8 cellular contexts compared by ENCODE assay signal in the genomic region with DNA sequence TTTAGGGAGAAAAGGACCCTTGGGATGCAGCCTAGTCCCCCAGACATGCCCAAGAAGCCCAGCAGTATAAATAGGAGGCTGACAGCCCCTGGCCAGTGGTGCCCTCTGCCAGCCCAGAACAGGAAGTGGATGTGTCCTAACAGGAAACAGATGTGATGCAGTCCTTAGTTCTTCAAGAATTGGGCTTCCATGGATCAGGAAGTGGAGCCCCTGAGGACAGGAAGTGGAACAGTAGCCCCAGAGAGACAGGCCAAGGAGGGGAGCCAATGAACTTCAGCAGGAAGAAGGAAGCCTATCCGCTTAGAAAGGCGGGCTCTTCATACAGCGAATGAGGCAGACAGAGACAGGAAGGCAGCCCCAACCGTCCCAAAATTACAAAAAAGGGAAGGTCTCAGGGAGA. TPM values are rescaled to one million over a fixed set of nuclear protein-coding genes. Genes with fewer than 3 reads are reported as not detected.
A peak's percentile ranks its signal among the peaks of the same experiment; 100 is the strongest.
DNase-seq lines count a peak whose midpoint lies in the region; ATAC-seq, FAIRE-seq and TF ChIP-seq lines count a peak whose summit lies in the region.

No MANE protein-coding gene starts in this region.

- peak; percentile 97 for FAIRE-seq in endothelial cell of umbilical vein (lab: Jason Lieb, UNC)

- DNase-seq in EH (ENCODE audit: low read depth) (peak; percentile 64), OCI-LY7 (ENCODE audit: low spot score) (peak; percentile 38), endothelial cell of umbilical vein (ENCODE audit: low read depth, low spot score) (peak; percentile 63), Calu3 (no peak), HAP-1 (ENCODE audit: low spot score in 2 of 2) (no peak)

- peaks cover 18% of the 10 kb centered on the region for H3K4me1 Mint-ChIP-seq in Calu3 (ENCODE audit: low read depth, unreplicated experiment)

- peak overlapping the region; percentile 99 for H2AFZ ChIP-seq in OCI-LY7 (ENCODE audit: low read length)
- H2AFZ ChIP-seq in endothelial cell of umbilical vein (ENCODE audit: low read depth, low read length) = peak overlapping the region; percentile 42

- intact Hi-C loops in OCI-LY7 (cut with micrococcal nuclease; ENCODE audit: unreplicated experiment) (no loop called here), endothelial cell of umbilical vein (cut with micrococcal nuclease) (loop anchor here (1.0 kb wide), 2 partner anchors 19 to 28 kb away; no protein-coding TSS in a partner anchor), Calu3 (cut with micrococcal nuclease; ENCODE audit: unreplicated experiment) (no loop called here)

- H3K4me2 ChIP-seq in OCI-LY7 (ENCODE audit: low read length) = peak overlapping the region; percentile 23
- H3K4me2 ChIP-seq in endothelial cell of umbilical vein (ENCODE audit: insufficient read depth, low read length) = no peak overlapping the region

- BruUV-seq in OCI-LY7 (replicated peaks; lab: Mats Ljungman, UMichigan) (no TSS peak), endothelial cell of umbilical vein (replicated peaks; lab: Mats Ljungman, UMichigan) (no TSS peak), Calu3 (replicated peaks; lab: Mats Ljungman, UMichigan) (no TSS peak)

- dilution Hi-C loops in endothelial cell of umbilical vein (cut with MboI; ENCODE audit: extremely low pct_ligation_motif_present, low sequenced_read_pairs) = no loop called here

- ATAC-seq in HG03095 (IDR thresholded peaks at IDR 0.05; ENCODE audit: unreplicated experiment) = no peak
- ATAC-seq in HG02981 (IDR thresholded peaks at IDR 0.05; ENCODE audit: unreplicated experiment) = no peak

- TF ChIP-seq POLR2A in endothelial cell of umbilical vein (IDR thresholded peaks at IDR 0.05; ENCODE audit: low read depth, low read length) = no peak

- peaks cover 2% of the 10 kb centered on the region for H3K9me3 Mint-ChIP-seq in Calu3 (ENCODE audit: low read depth, unreplicated experiment)

- H3K36me3 ChIP-seq in OCI-LY7 (ENCODE audit: insufficient read depth, low read length) (no peaks in the 10 kb centered on the region), endothelial cell of umbilical vein (ENCODE audit: control insufficient read depth in 2 of 2, extremely low read depth in 1 of 2, insufficient read depth in 2 of 2, low read length in 2 of 2) (no peaks in the 10 kb centered on the region), neutrophil (no peaks in the 10 kb centered on the region), HAP-1 (replicated peaks) (no peaks in the 10 kb centered on the region)

- H3K36me3 Mint-ChIP-seq in Calu3 (ENCODE audit: insufficient read depth, unreplicated experiment) = peaks cover 5% of the 10 kb centered on the region

- no peaks in the 10 kb centered on the region for H3K27me3 Mint-ChIP-seq in Calu3 (ENCODE audit: unreplicated experiment)

- H3K4me1 ChIP-seq in OCI-LY7 (ENCODE audit: insufficient read depth, low read length, poor library complexity, severe bottlenecking) = peaks cover 32% of the 10 kb centered on the region
- peaks cover 24% of the 10 kb centered on the region for H3K4me1 ChIP-seq in endothelial cell of umbilical vein (ENCODE audit: control insufficient read depth, extremely low read depth, insufficient read depth, low read length)
- peaks cover 43% of the 10 kb centered on the region in 2 experiments for H3K4me1 ChIP-seq in neutrophil (ENCODE audit: control insufficient read depth in 1 of 2, insufficient read depth in 1 of 2, low read depth in 1 of 2, low read length in 1 of 2)
- H3K4me1 ChIP-seq in HAP-1 = peaks cover 12% of the 10 kb centered on the region

- H3K9ac ChIP-seq in endothelial cell of umbilical vein (replicated peaks; ENCODE audit: extremely low read depth, insufficient read depth, low read length) = no peak overlapping the region

- H3K4me3 Mint-ChIP-seq in Calu3 (ENCODE audit: low read depth, unreplicated experiment) = no peak overlapping the region

- POLR2A ChIA-PET in OCI-LY7 (lab: Charles Lee) (no interaction called here), endothelial cell of umbilical vein (lab: Charles Lee) (no interaction called here)

- no peak overlapping the region for H3K27ac Mint-ChIP-seq in Calu3 (ENCODE audit: unreplicated experiment)

- H4K20me1 ChIP-seq in OCI-LY7 (ENCODE audit: insufficient read depth, low read length) (no peaks in the 10 kb centered on the region), endothelial cell of umbilical vein (replicated peaks; ENCODE audit: control insufficient read depth, extremely low read depth, insufficient read depth, low read length) (no peaks in the 10 kb centered on the region)

- H3K9me3 ChIP-seq in OCI-LY7 (ENCODE audit: low read length) (no peaks in the 10 kb centered on the region; the same call in 1 of the 2 replicates), endothelial cell of umbilical vein (replicated peaks; ENCODE audit: control insufficient read depth, insufficient read depth, low read length) (no peaks in the 10 kb centered on the region), neutrophil (no peaks in the 10 kb centered on the region), HAP-1 (no peaks in the 10 kb centered on the region)

- no peaks in the 10 kb centered on the region for H3K27me3 ChIP-seq in endothelial cell of umbilical vein (ENCODE audit: control insufficient read depth in 2 of 2, insufficient read depth in 2 of 2, low read length in 2 of 2)
- no peaks in the 10 kb centered on the region for H3K27me3 ChIP-seq in neutrophil
- H3K27me3 ChIP-seq in HAP-1 (ENCODE audit: low read depth) = no peaks in the 10 kb centered on the region

- H3K4me3 ChIP-seq in OCI-LY7 (ENCODE audit: low read depth, low read length, poor library complexity, severe bottlenecking) = no peak overlapping the region
- no peak overlapping the region for H3K4me3 ChIP-seq in endothelial cell of umbilical vein (replicated peaks in 1 of 3; ENCODE audit: insufficient read depth in 1 of 3, low read depth in 1 of 3, low read length in 3 of 3)
- peak overlapping the region; percentile 13 to 68 for H3K4me3 ChIP-seq in neutrophil (ENCODE audit: low read depth in 1 of 2, low read length in 1 of 2)
- no peak overlapping the region for H3K4me3 ChIP-seq in HAP-1

- in situ Hi-C loops in HAP-1 (cut with MboI; ENCODE audit: low sequenced_read_pairs) = loop anchor here (25.0 kb wide), 1 partner anchor 516 kb away; the partner anchor contains the start of genes SEPTIN1 and ZNF48

- H3K27ac ChIP-seq in OCI-LY7 (ENCODE audit: low read depth, low read length, poor library complexity, severe bottlenecking) (peak overlapping the region; percentile 8), endothelial cell of umbilical vein (ENCODE audit: insufficient read depth, low read depth, low read length) (peak overlapping the region; percentile 83), neutrophil (peak overlapping the region; percentile 89)

- no peaks in the 10 kb centered on the region for H3K79me2 ChIP-seq in OCI-LY7 (ENCODE audit: insufficient read depth, low read depth, low read length)
- H3K79me2 ChIP-seq in endothelial cell of umbilical vein (ENCODE audit: control insufficient read depth, insufficient read depth, low read length) = no peaks in the 10 kb centered on the region

- TF ChIP-seq CTCF in OCI-LY7 (conservative IDR thresholded peaks at IDR 0.05; ENCODE audit: low read length) (no peak), endothelial cell of umbilical vein (IDR thresholded peaks at IDR 0.05; ENCODE audit: extremely low read depth in 1 of 2, insufficient read depth in 1 of 2, low read depth in 1 of 2, low read length in 2 of 2) (no peak), neutrophil (IDR thresholded peaks at IDR 0.05) (no peak), Calu3 (IDR thresholded peaks at IDR 0.05; ENCODE audit: unreplicated experiment) (no peak)

- no peaks in the 10 kb centered on the region for H3K9me1 ChIP-seq in endothelial cell of umbilical vein (replicated peaks; ENCODE audit: control insufficient read depth, extremely low read depth, insufficient read depth, low read length)

- CTCF ChIA-PET in OCI-LY7 (lab: Charles Lee; ENCODE audit: unreplicated experiment) = no interaction called here
- CTCF ChIA-PET in endothelial cell of umbilical vein (lab: Charles Lee) = interaction anchor here (3.5 kb wide), 1 partner anchor 58 kb away, joined by 128 read pairs; no protein-coding TSS in a partner anchor
- CTCF ChIA-PET in Calu3 (lab: Charles Lee) = no interaction called here

- H3K9me2 ChIP-seq in OCI-LY7 (ENCODE audit: insufficient read depth, low read length) = no peaks in the 10 kb centered on the region

RNA-seq across cellular contexts. Expression of gene CTF1, which starts 7.2 kb away (rescaled TPM):
- 0.09 and 0.21 TPM in 2 replicates for total RNA-seq in OCI-LY7 (2014; rRNA removed; shearing (Covaris generic))
- total RNA-seq in OCI-LY7 (2022) (0.46 and 0.68 TPM in 2 replicates), endothelial cell of umbilical vein (1.4 and 1.5 TPM in 2 replicates), Calu3 (2022) (1.9 and 2.3 TPM in 2 replicates)
- 4.3 and 4.7 TPM in 2 replicates for polyA plus RNA-seq in endothelial cell of umbilical vein
- 1.7 and 2.5 TPM in 2 replicates for polyA plus RNA-seq in endothelial cell of umbilical vein (2011; cell fraction: cytosol; rRNA removed)
- 0.66 and 1.2 TPM in 2 replicates for polyA plus RNA-seq in endothelial cell of umbilical vein (2011; cell fraction: nucleus; rRNA removed)
- 0.43 and 0.98 TPM in 2 replicates for polyA plus RNA-seq in endothelial cell of umbilical vein (2012)
- 2.1 and 3.7 TPM in 2 replicates for polyA minus RNA-seq in endothelial cell of umbilical vein
- not detected for polyA minus RNA-seq in endothelial cell of umbilical vein (2011; cell fraction: cytosol; rRNA and poly(A)+ RNA removed)
- 0.53 and 1.1 TPM in 2 replicates for polyA minus RNA-seq in endothelial cell of umbilical vein (2011; cell fraction: nucleus; rRNA and poly(A)+ RNA removed)

RNA-seq across cellular contexts. Expression of gene BCL7C, which starts 9.7 kb away (rescaled TPM):
- total RNA-seq in OCI-LY7 (2014; rRNA removed; shearing (Covaris generic)) = 17.8 and 20.6 TPM in 2 replicates
- total RNA-seq in OCI-LY7 (2022) (11.0 and 11.5 TPM in 2 replicates), endothelial cell of umbilical vein (38.3 and 39.5 TPM in 2 replicates), Calu3 (2022) (22.5 and 26.6 TPM in 2 replicates)
- polyA plus RNA-seq in endothelial cell of umbilical vein = 30.2 and 33.7 TPM in 2 replicates
- 27.0 and 36.1 TPM in 2 replicates for polyA plus RNA-seq in endothelial cell of umbilical vein (2011; cell fraction: cytosol; rRNA removed)
- polyA plus RNA-seq in endothelial cell of umbilical vein (2011; cell fraction: nucleus; rRNA removed) = 11.3 and 11.4 TPM in 2 replicates
- polyA plus RNA-seq in endothelial cell of umbilical vein (2012) = 23.6 and 29.3 TPM in 2 replicates
- polyA minus RNA-seq in endothelial cell of umbilical vein = 5.5 and 7.4 TPM in 2 replicates
- polyA minus RNA-seq in endothelial cell of umbilical vein (2011; cell fraction: cytosol; rRNA and poly(A)+ RNA removed) = 5.9 TPM
- polyA minus RNA-seq in endothelial cell of umbilical vein (2011; cell fraction: nucleus; rRNA and poly(A)+ RNA removed) = 3.4 and 5.7 TPM in 2 replicates

RNA-seq across cellular contexts. Expression of gene FBXL19, which starts 19.8 kb away (rescaled TPM):
- 16.1 and 16.2 TPM in 2 replicates for total RNA-seq in OCI-LY7 (2014; rRNA removed; shearing (Covaris generic))
- total RNA-seq in OCI-LY7 (2022) = 30.2 and 34.8 TPM in 2 replicates
- 37.3 and 38.0 TPM in 2 replicates for total RNA-seq in endothelial cell of umbilical vein
- polyA plus RNA-seq in endothelial cell of umbilical vein = 22.1 and 29.5 TPM in 2 replicates
- polyA plus RNA-seq in endothelial cell of umbilical vein (2011; cell fraction: cytosol; rRNA removed) = 13.4 and 18.6 TPM in 2 replicates
- 31.4 and 32.2 TPM in 2 replicates for polyA plus RNA-seq in endothelial cell of umbilical vein (2011; cell fraction: nucleus; rRNA removed)
- 17.7 and 23.7 TPM in 2 replicates for polyA plus RNA-seq in endothelial cell of umbilical vein (2012)
- polyA minus RNA-seq in endothelial cell of umbilical vein = 11.8 and 14.3 TPM in 2 replicates
- polyA minus RNA-seq in endothelial cell of umbilical vein (2011; cell fraction: cytosol; rRNA and poly(A)+ RNA removed) = 12.2 TPM
- polyA minus RNA-seq in endothelial cell of umbilical vein (2011; cell fraction: nucleus; rRNA and poly(A)+ RNA removed) = 6.3 and 13.9 TPM in 2 replicates
- 43.2 and 45.7 TPM in 2 replicates for total RNA-seq in Calu3 (2022)

RNA-seq across cellular contexts. Expression of gene ORAI3, which starts 45.3 kb away (rescaled TPM):
- total RNA-seq in OCI-LY7 (2014; rRNA removed; shearing (Covaris generic)) = 5.7 and 7.8 TPM in 2 replicates
- total RNA-seq in OCI-LY7 (2022) (16.3 and 18.3 TPM in 2 replicates), endothelial cell of umbilical vein (17.0 and 17.6 TPM in 2 replicates), Calu3 (2022) (14.7 and 15.4 TPM in 2 replicates)
- polyA plus RNA-seq in endothelial cell of umbilical vein = 25.4 and 33.9 TPM in 2 replicates
- 15.8 and 17.9 TPM in 2 replicates for polyA plus RNA-seq in endothelial cell of umbilical vein (2011; cell fraction: cytosol; rRNA removed)
- polyA plus RNA-seq in endothelial cell of umbilical vein (2011; cell fraction: nucleus; rRNA removed) = 9.4 and 10.3 TPM in 2 replicates
- 6.0 and 7.1 TPM in 2 replicates for polyA plus RNA-seq in endothelial cell of umbilical vein (2012)
- polyA minus RNA-seq in endothelial cell of umbilical vein = 18.3 and 23.1 TPM in 2 replicates
- 6.0 TPM for polyA minus RNA-seq in endothelial cell of umbilical vein (2011; cell fraction: cytosol; rRNA and poly(A)+ RNA removed)
- 6.1 and 6.9 TPM in 2 replicates for polyA minus RNA-seq in endothelial cell of umbilical vein (2011; cell fraction: nucleus; rRNA and poly(A)+ RNA removed)

RNA-seq across cellular contexts. Expression of gene SETD1A, which starts 54.0 kb away (rescaled TPM):
- total RNA-seq in OCI-LY7 (2014; rRNA removed; shearing (Covaris generic)) = 8.6 and 9.0 TPM in 2 replicates
- total RNA-seq in OCI-LY7 (2022) = 35.7 and 36.0 TPM in 2 replicates
- total RNA-seq in endothelial cell of umbilical vein = 21.3 and 25.6 TPM in 2 replicates
- 3.4 and 3.5 TPM in 2 replicates for polyA plus RNA-seq in endothelial cell of umbilical vein
- 4.5 and 4.9 TPM in 2 replicates for polyA plus RNA-seq in endothelial cell of umbilical vein (2011; cell fraction: cytosol; rRNA removed)
- polyA plus RNA-seq in endothelial cell of umbilical vein (2011; cell fraction: nucleus; rRNA removed) = 14.1 and 16.1 TPM in 2 replicates
- polyA plus RNA-seq in endothelial cell of umbilical vein (2012) = 12.3 and 20.5 TPM in 2 replicates
- polyA minus RNA-seq in endothelial cell of umbilical vein = 4.2 and 8.2 TPM in 2 replicates
- 7.9 TPM for polyA minus RNA-seq in endothelial cell of umbilical vein (2011; cell fraction: cytosol; rRNA and poly(A)+ RNA removed)
- 7.6 and 11.5 TPM in 2 replicates for polyA minus RNA-seq in endothelial cell of umbilical vein (2011; cell fraction: nucleus; rRNA and poly(A)+ RNA removed)
- 28.8 and 30.5 TPM in 2 replicates for total RNA-seq in Calu3 (2022)

Comparison
In these comparisons a context has a peak if more than half of its experiments do, and no peak if none do; other contexts are left out.
1. DNase-seq: peak in EH (single experiment), OCI-LY7 (single experiment) and endothelial cell of umbilical vein (single experiment); none in Calu3 (single experiment) and HAP-1 (0 of 2).
2. H3K27ac ChIP-seq: peak in every context shown above with its lines; median percentile 89 in neutrophil; 83 in endothelial cell of umbilical vein; 8 in OCI-LY7.
3. H3K4me3 ChIP-seq: peak in neutrophil (2 of 2); none in OCI-LY7 (single experiment), endothelial cell of umbilical vein (0 of 3) and HAP-1 (single experiment).